ENCODE assay signal across 16 cellular contexts in genomic region chr12:107485731-107486130, GRCh38.
"Had no signal": no experiment of that assay in that cellular context is flagged by ENCODE, and none has a peak within 500 bp of the region (broad histone marks: within the 10 kb centered on the region; RNA-seq: fewer than 3 reads in every experiment).

No MANE protein-coding gene starts in this region.

- H3K4me3 ChIP-seq: left ventricle myocardium inferior, smooth muscle cell, suprapubic skin, upper lobe of left lung had no signal

- ATAC-seq: activated T-cell treated with anti-CD3 and anti-CD28 coated beads, Interleukin-2, amount 50 U/mL, for 72 hours; natural killer cell treated with Interleukin-12 subunit alpha and Interleukin-12 subunit beta and Interleukin-15 and Interleukin-18, amount 100 ng/mL, for 72 hours; right cardiac atrium had no signal

- H3K36me3 ChIP-seq: left ventricle myocardium inferior, suprapubic skin, upper lobe of left lung had no signal

- DNase-seq: activated CD4-positive, alpha-beta T cell treated with anti-CD3 and anti-CD28 coated beads, Interleukin-2, amount 10 ng/mL, durations not matched to agents 7 days and 5 days; activated CD8-positive, alpha-beta memory T cell treated with anti-CD3 and anti-CD28 coated beads, Interleukin-2, amount 50 U/mL, for 48 hours; activated gamma-delta T cell; activated naive CD8-positive, alpha-beta T cell treated with anti-CD3 and anti-CD28 coated beads for 36 hours; activated T-cell treated with anti-CD3 and anti-CD28 coated beads, Interleukin-2, amount 50 U/mL, for 72 hours; aorta; islet precursor cell; left ventricle myocardium inferior; nucleus accumbens; right cardiac atrium; SW 1271; upper lobe of left lung had no signal

- H3K4me2 ChIP-seq: smooth muscle cell had no signal

- H3K9me3 ChIP-seq: left ventricle myocardium inferior, suprapubic skin, upper lobe of left lung had no signal

- H3K27me3 ChIP-seq: suprapubic skin, upper lobe of left lung had no signal

- H3K4me1 ChIP-seq: left ventricle myocardium inferior, suprapubic skin had no signal

- H3K27ac ChIP-seq: epithelial cell of prostate, left ventricle myocardium inferior, suprapubic skin, upper lobe of left lung had no signal
